ENCODE assay signal across 34 cellular contexts in the genomic region with DNA sequence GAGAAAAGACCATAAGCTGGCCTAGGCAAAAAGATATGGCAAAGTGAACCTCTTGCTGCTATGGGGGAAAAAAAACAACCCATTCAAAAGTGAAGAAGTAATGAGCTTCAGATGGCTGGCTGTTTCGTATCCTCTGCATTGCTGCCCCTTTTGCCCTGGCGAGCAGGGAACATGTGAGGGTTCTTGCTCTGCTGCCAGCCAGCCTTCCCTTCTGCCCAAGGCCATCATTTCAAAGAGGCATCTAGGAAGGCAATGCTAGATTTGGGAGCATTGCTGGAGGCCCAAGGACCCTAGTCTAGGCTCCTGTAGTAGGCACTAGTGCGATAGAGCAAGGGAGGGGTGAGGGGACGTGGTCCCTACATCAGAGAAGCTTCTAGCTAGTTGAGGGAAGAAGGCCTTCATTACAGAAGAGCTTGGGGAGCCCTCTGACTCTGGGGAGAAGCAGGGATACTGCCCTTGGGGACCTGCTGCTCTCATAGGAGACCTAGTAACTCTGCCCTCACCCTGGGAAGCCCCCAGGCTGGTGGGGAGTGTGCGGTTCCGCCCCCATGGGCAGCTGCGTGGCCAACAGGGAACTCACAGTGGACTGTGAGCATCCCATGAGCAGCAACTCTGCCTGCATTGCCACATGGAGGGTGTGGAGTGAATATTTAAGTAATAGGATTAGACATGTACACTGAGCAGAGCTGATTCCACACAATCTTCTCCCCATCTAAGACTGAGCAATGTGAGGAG. TPM values are rescaled to one million over a fixed set of nuclear protein-coding genes. Genes with fewer than 3 reads are reported as not detected.
DNase-seq lines count a peak whose midpoint lies in the region; ATAC-seq and TF ChIP-seq lines count a peak whose summit lies in the region.
"Had no signal": no experiment of that assay in that cellular context is flagged by ENCODE, and none has a peak within 500 bp of the region (broad histone marks: within the 10 kb centered on the region; RNA-seq: fewer than 3 reads in every experiment).

No MANE protein-coding gene starts in this region.

- H3K9ac ChIP-seq in adipocyte (ENCODE audit: low read length): no peak overlapping the region

- peaks cover 11% of the 10 kb centered on the region for H3K4me1 ChIP-seq in adipocyte (ENCODE audit: control insufficient read depth, insufficient read depth, low read length)
- H3K4me1 ChIP-seq in upper lobe of right lung: no peaks in the 10 kb centered on the region
- H3K4me1 ChIP-seq in lower lobe of right lung: no peaks in the 10 kb centered on the region
- H3K4me1 ChIP-seq: breast epithelium, esophagus squamous epithelium, left lung, stomach, transverse colon had no signal

- H3K36me3 ChIP-seq in adipocyte (ENCODE audit: control insufficient read depth, insufficient read depth, low read length, severe bottlenecking) (no peaks in the 10 kb centered on the region), upper lobe of right lung (no peaks in the 10 kb centered on the region), lower lobe of right lung (no peaks in the 10 kb centered on the region)
- H3K36me3 ChIP-seq: breast epithelium, esophagus squamous epithelium, left lung, stomach, transverse colon had no signal

- H3K4me3 ChIP-seq in adipocyte (ENCODE audit: low read length) (no peak overlapping the region), upper lobe of right lung (no peak overlapping the region), lower lobe of right lung (no peak overlapping the region)
- H3K4me3 ChIP-seq: breast epithelium, esophagus squamous epithelium, hepatocyte, left lung, SK-N-MC, skin epidermis, stomach, transverse colon had no signal

- intact Hi-C loops in upper lobe of right lung (cut with DNase I) (no loop called here), lower lobe of right lung (cut with DNase I) (no loop called here)

- no peaks in the 10 kb centered on the region for H3K27me3 ChIP-seq in adipocyte (replicated peaks; ENCODE audit: control insufficient read depth, insufficient read depth, low read length)
- no peaks in the 10 kb centered on the region for H3K27me3 ChIP-seq in upper lobe of right lung
- H3K27me3 ChIP-seq in lower lobe of right lung (ENCODE audit: low read depth): no peaks in the 10 kb centered on the region
- H3K27me3 ChIP-seq: breast epithelium, hepatocyte, left lung, transverse colon had no signal

- TF ChIP-seq CTCF in upper lobe of right lung (IDR thresholded peaks at IDR 0.05) (no peak), lower lobe of right lung (IDR thresholded peaks at IDR 0.05) (no peak)

- no peak for ATAC-seq in upper lobe of right lung
- ATAC-seq in lower lobe of right lung: no peak
- ATAC-seq: activated CD8-positive, alpha-beta T cell treated with anti-CD3 and anti-CD28 coated beads for 36 hours; left lung; naive thymus-derived CD8-positive, alpha-beta T cell had no signal

- H3K9me3 ChIP-seq in adipocyte (ENCODE audit: control insufficient read depth, low read length) (no peaks in the 10 kb centered on the region), upper lobe of right lung (no peaks in the 10 kb centered on the region), lower lobe of right lung (no peaks in the 10 kb centered on the region)
- H3K9me3 ChIP-seq: breast epithelium, esophagus squamous epithelium, left lung, stomach, transverse colon had no signal

- peak; percentile 19 for DNase-seq in activated CD4-positive, CD25-positive, alpha-beta regulatory T cell treated with anti-CD3 and anti-CD28 coated beads, Interleukin-2, amount 50 U/mL, for 72 hours
- DNase-seq in activated CD4-positive, CD25-positive, alpha-beta regulatory T cell (lab: John Stamatoyannopoulos, UW): no peak
- DNase-seq in adipocyte (ENCODE audit: low read depth) (peak; percentile 40), mesenteric fat pad (ENCODE audit: low spot score) (peak; percentile 45), upper lobe of right lung (peak; percentile 6), hepatic stellate cell (ENCODE audit: low spot score) (no peak), EL (no peak), lower lobe of right lung (no peak)
- DNase-seq: activated CD8-positive, alpha-beta T cell treated with anti-CD3 and anti-CD28 coated beads for 36 hours; activated naive CD4-positive, alpha-beta T cell treated with Interleukin-2 at 50 U/mL for 16 hours; activated T-cell treated with anti-CD3 and anti-CD28 coated beads, Interleukin-2, amount 50 U/mL, for 1 hour; amniotic stem cell; esophagus squamous epithelium; foreskin melanocyte; GOT3; immature natural killer cell; left lung; midbrain; MV-4-11; NCI-H1436 treated with DMSO at 0.1 percent for 48 hours; NCI-H2107; NCI-H446; NCI-H774; occipital lobe; stimulated activated CD4-positive, alpha-beta T cell treated with anti-CD3 and anti-CD28 coated beads, Interleukin-1b, Interleukin-23, amount 100 ng/mL, for 48 hours; transverse colon had no signal

- H3K27ac ChIP-seq in upper lobe of right lung (no peak overlapping the region), lower lobe of right lung (no peak overlapping the region)
- H3K27ac ChIP-seq: 22Rv1, esophagus squamous epithelium, hepatocyte, left lung, RWPE1, SK-N-MC, skin epidermis, stomach, transverse colon had no signal

RNA-seq across cellular contexts. Expression of a gene that starts 21.3 kb away (rescaled TPM):
- total RNA-seq in mesenteric fat pad (4.5 TPM), upper lobe of right lung (7.1 TPM), lower lobe of right lung (2.7 TPM)

Comparison
In these comparisons a context has a peak if more than half of its experiments do, and no peak if none do; other contexts are left out.
1. DNase-seq: peak in activated CD4-positive, CD25-positive, alpha-beta regulatory T cell treated with anti-CD3 and anti-CD28 coated beads, Interleukin-2, amount 50 U/mL, for 72 hours (single experiment), adipocyte (single experiment), mesenteric fat pad (single experiment) and upper lobe of right lung (single experiment); none in activated CD4-positive, CD25-positive, alpha-beta regulatory T cell (0 of 4), hepatic stellate cell (single experiment), EL (single experiment) and lower lobe of right lung (single experiment).